In genomic region chr4:77591532-77591931, GRCh38 we compare ENCODE assay signal across 17 cellular contexts. TPM values are rescaled to one million over a fixed set of nuclear protein-coding genes. Genes with fewer than 3 reads are reported as not detected.
DNase-seq lines count a peak whose midpoint lies in the region; ATAC-seq and TF ChIP-seq lines count a peak whose summit lies in the region.
"Had no signal": no experiment of that assay in that cellular context is flagged by ENCODE, and none has a peak within 500 bp of the region (broad histone marks: within the 10 kb centered on the region; RNA-seq: fewer than 3 reads in every experiment).

No MANE protein-coding gene starts in this region.

- H3K27ac Mint-ChIP-seq in activated CD4-positive, alpha-beta T cell treated with anti-CD3 and anti-CD28 coated beads for 36 hours = peak overlapping the region; percentile 74
- H3K27ac Mint-ChIP-seq in activated CD4-positive, alpha-beta T cell treated with anti-CD3 and anti-CD28 coated beads, Interleukin-2, amount 10 ng/mL, durations not matched to agents 7 days and 5 days = no peak overlapping the region
- peak overlapping the region; percentile 74 for H3K27ac Mint-ChIP-seq in activated naive CD4-positive, alpha-beta T cell treated with anti-CD3 and anti-CD28 coated beads for 36 hours
- H3K27ac Mint-ChIP-seq in stimulated activated naive CD8-positive, alpha-beta T cell treated with anti-CD3 and anti-CD28 coated beads, Interleukin-15, Interleukin-2, amounts not matched to agents 100 ng/mL and 50 ng/mL, for 24 hours = peak overlapping the region; percentile 92
- H3K27ac Mint-ChIP-seq: CD4-positive, alpha-beta T cell had no signal

- DNase-seq in activated CD4-positive, alpha-beta T cell treated with anti-CD3 and anti-CD28 coated beads for 36 hours = no peak
- DNase-seq in activated CD4-positive, alpha-beta T cell treated with anti-CD3 and anti-CD28 coated beads, Interleukin-2, amount 10 ng/mL, durations not matched to agents 7 days and 5 days = no peak
- DNase-seq in activated naive CD4-positive, alpha-beta T cell treated with anti-CD3 and anti-CD28 coated beads for 36 hours = no peak
- no peak for DNase-seq in activated naive CD4-positive, alpha-beta T cell treated with anti-CD3 and anti-CD28 coated beads, Interleukin-2, amount 50 U/mL, for 16 hours
- DNase-seq in stimulated activated naive CD8-positive, alpha-beta T cell treated with anti-CD3 and anti-CD28 coated beads, Interleukin-15, Interleukin-2, amounts not matched to agents 100 U/mL and 50 U/mL, for 24 hours = no peak
- no peak for DNase-seq in Peyer's patch
- DNase-seq: AML-193; Caco-2; CD4-positive, alpha-beta T cell; GM23248 had no signal

- no peaks in the 10 kb centered on the region for H3K36me3 ChIP-seq in Peyer's patch
- H3K36me3 ChIP-seq: HAP-1 had no signal

- no peak overlapping the region for H3K4me3 Mint-ChIP-seq in activated CD4-positive, alpha-beta T cell treated with anti-CD3 and anti-CD28 coated beads for 36 hours
- no peak overlapping the region for H3K4me3 Mint-ChIP-seq in activated CD4-positive, alpha-beta T cell treated with anti-CD3 and anti-CD28 coated beads, Interleukin-2, amount 10 ng/mL, durations not matched to agents 7 days and 5 days
- H3K4me3 Mint-ChIP-seq in activated naive CD4-positive, alpha-beta T cell treated with anti-CD3 and anti-CD28 coated beads for 36 hours = no peak overlapping the region
- peak overlapping the region; percentile 1 for H3K4me3 Mint-ChIP-seq in stimulated activated naive CD8-positive, alpha-beta T cell treated with anti-CD3 and anti-CD28 coated beads, Interleukin-15, Interleukin-2, amounts not matched to agents 100 ng/mL and 50 ng/mL, for 24 hours
- H3K4me3 Mint-ChIP-seq: CD4-positive, alpha-beta T cell had no signal

- no peak for TF ChIP-seq POLR2A in Peyer's patch (IDR thresholded peaks at IDR 0.05)

- H3K36me3 Mint-ChIP-seq in activated CD4-positive, alpha-beta T cell treated with anti-CD3 and anti-CD28 coated beads for 36 hours (ENCODE audit: low read depth) = peaks cover 7% of the 10 kb centered on the region
- H3K36me3 Mint-ChIP-seq in activated CD4-positive, alpha-beta T cell treated with anti-CD3 and anti-CD28 coated beads, Interleukin-2, amount 10 ng/mL, durations not matched to agents 7 days and 5 days (ENCODE audit: low read depth) = no peaks in the 10 kb centered on the region
- H3K36me3 Mint-ChIP-seq in activated naive CD4-positive, alpha-beta T cell treated with anti-CD3 and anti-CD28 coated beads for 36 hours (ENCODE audit: low read depth) = no peaks in the 10 kb centered on the region
- no peaks in the 10 kb centered on the region for H3K36me3 Mint-ChIP-seq in stimulated activated naive CD8-positive, alpha-beta T cell treated with anti-CD3 and anti-CD28 coated beads, Interleukin-15, Interleukin-2, amounts not matched to agents 100 ng/mL and 50 ng/mL, for 24 hours (ENCODE audit: low read depth)

- H3K4me3 ChIP-seq in Peyer's patch = no peak overlapping the region
- H3K4me3 ChIP-seq: A549, GM23248, HAP-1 had no signal

- H3K4me1 ChIP-seq in Peyer's patch = no peaks in the 10 kb centered on the region
- H3K4me1 ChIP-seq: A549, Caco-2, HAP-1 had no signal

- no peaks in the 10 kb centered on the region for H3K9me3 Mint-ChIP-seq in activated CD4-positive, alpha-beta T cell treated with anti-CD3 and anti-CD28 coated beads for 36 hours (ENCODE audit: low read depth)
- H3K9me3 Mint-ChIP-seq in activated CD4-positive, alpha-beta T cell treated with anti-CD3 and anti-CD28 coated beads, Interleukin-2, amount 10 ng/mL, durations not matched to agents 7 days and 5 days = no peaks in the 10 kb centered on the region
- no peaks in the 10 kb centered on the region for H3K9me3 Mint-ChIP-seq in activated naive CD4-positive, alpha-beta T cell treated with anti-CD3 and anti-CD28 coated beads for 36 hours
- H3K9me3 Mint-ChIP-seq in stimulated activated naive CD8-positive, alpha-beta T cell treated with anti-CD3 and anti-CD28 coated beads, Interleukin-15, Interleukin-2, amounts not matched to agents 100 ng/mL and 50 ng/mL, for 24 hours = no peaks in the 10 kb centered on the region
- H3K9me3 Mint-ChIP-seq: CD4-positive, alpha-beta T cell had no signal

- TF ChIP-seq CTCF in Peyer's patch (IDR thresholded peaks at IDR 0.05) = no peak

- H3K27me3 ChIP-seq in Peyer's patch = no peaks in the 10 kb centered on the region

- no peak overlapping the region for H3K27ac ChIP-seq in Peyer's patch
- H3K27ac ChIP-seq: 22Rv1, A549, C4-2B, GM23248 had no signal

- H3K27me3 Mint-ChIP-seq in activated CD4-positive, alpha-beta T cell treated with anti-CD3 and anti-CD28 coated beads for 36 hours = peaks cover 9% of the 10 kb centered on the region
- H3K27me3 Mint-ChIP-seq in activated CD4-positive, alpha-beta T cell treated with anti-CD3 and anti-CD28 coated beads, Interleukin-2, amount 10 ng/mL, durations not matched to agents 7 days and 5 days = no peaks in the 10 kb centered on the region
- peaks cover 6% of the 10 kb centered on the region for H3K27me3 Mint-ChIP-seq in activated naive CD4-positive, alpha-beta T cell treated with anti-CD3 and anti-CD28 coated beads for 36 hours (ENCODE audit: low read depth)
- H3K27me3 Mint-ChIP-seq in stimulated activated naive CD8-positive, alpha-beta T cell treated with anti-CD3 and anti-CD28 coated beads, Interleukin-15, Interleukin-2, amounts not matched to agents 100 ng/mL and 50 ng/mL, for 24 hours = no peaks in the 10 kb centered on the region

- CTCF ChIA-PET in activated CD4-positive, alpha-beta T cell treated with anti-CD3 and anti-CD28 coated beads for 36 hours (lab: Charles Lee) = interaction anchor here (1.3 to 2.7 kb wide), 2 partner anchors 10 to 15 kb away, joined by 4 to 16 read pairs; no protein-coding TSS in a partner anchor
- CTCF ChIA-PET in activated CD4-positive, alpha-beta T cell treated with anti-CD3 and anti-CD28 coated beads, Interleukin-2, amount 10 ng/mL, durations not matched to agents 7 days and 5 days (lab: Charles Lee) = interaction anchor here (0.9 to 1.3 kb wide), 2 partner anchors 10 to 218 kb away, joined by 3 read pairs; no protein-coding TSS in a partner anchor
- CTCF ChIA-PET in activated naive CD4-positive, alpha-beta T cell treated with anti-CD3 and anti-CD28 coated beads for 36 hours (lab: Charles Lee) = interaction anchor here (1.4 to 3.4 kb wide), 2 partner anchors 10 to 11 kb away, joined by 4 to 18 read pairs; no protein-coding TSS in a partner anchor

- peaks cover 80% of the 10 kb centered on the region for H3K4me1 Mint-ChIP-seq in activated CD4-positive, alpha-beta T cell treated with anti-CD3 and anti-CD28 coated beads for 36 hours
- peaks cover 61% of the 10 kb centered on the region for H3K4me1 Mint-ChIP-seq in activated CD4-positive, alpha-beta T cell treated with anti-CD3 and anti-CD28 coated beads, Interleukin-2, amount 10 ng/mL, durations not matched to agents 7 days and 5 days
- H3K4me1 Mint-ChIP-seq in activated naive CD4-positive, alpha-beta T cell treated with anti-CD3 and anti-CD28 coated beads for 36 hours (ENCODE audit: low read depth) = peaks cover 71% of the 10 kb centered on the region
- peaks cover 95% of the 10 kb centered on the region for H3K4me1 Mint-ChIP-seq in stimulated activated naive CD8-positive, alpha-beta T cell treated with anti-CD3 and anti-CD28 coated beads, Interleukin-15, Interleukin-2, amounts not matched to agents 100 ng/mL and 50 ng/mL, for 24 hours (ENCODE audit: low read depth)

- no peaks in the 10 kb centered on the region for H3K9me3 ChIP-seq in Peyer's patch
- H3K9me3 ChIP-seq: A549, Caco-2, HAP-1 had no signal

- intact Hi-C loops in activated CD4-positive, alpha-beta T cell treated with anti-CD3 and anti-CD28 coated beads for 36 hours (cut with DNase I, micrococcal nuclease) = loop anchor here in 1 of 2 experiments (5.0 kb wide), 1 partner anchor 1186 kb away; the partner anchor contains the start of gene BMP2K
- intact Hi-C loops in activated naive CD4-positive, alpha-beta T cell treated with anti-CD3 and anti-CD28 coated beads for 36 hours (cut with micrococcal nuclease) = no loop called here

- ATAC-seq in activated CD4-positive, alpha-beta T cell treated with anti-CD3 and anti-CD28 coated beads for 36 hours = no peak
- ATAC-seq in stimulated activated naive CD8-positive, alpha-beta T cell treated with anti-CD3 and anti-CD28 coated beads, Interleukin-15, Interleukin-2, amounts not matched to agents 100 U/mL and 50 U/mL, for 24 hours = no peak
- ATAC-seq: A549 had no signal

- POLR2A ChIA-PET in activated CD4-positive, alpha-beta T cell treated with anti-CD3 and anti-CD28 coated beads for 36 hours (lab: Charles Lee) = no interaction called here
- POLR2A ChIA-PET in activated CD4-positive, alpha-beta T cell treated with anti-CD3 and anti-CD28 coated beads, Interleukin-2, amount 10 ng/mL, durations not matched to agents 7 days and 5 days (lab: Charles Lee) = interaction anchor here (0.5 kb wide), 1 partner anchor 52 kb away, joined by 3 read pairs; no protein-coding TSS in a partner anchor

RNA-seq across cellular contexts. Expression of gene CXCL13, which starts 14.1 kb away (rescaled TPM):
- total RNA-seq in activated CD4-positive, alpha-beta T cell treated with anti-CD3 and anti-CD28 coated beads for 36 hours = 1 to 10 TPM; 4.9 to 5.1 TPM
- total RNA-seq in activated CD4-positive, alpha-beta T cell treated with anti-CD3 and anti-CD28 coated beads, Interleukin-2, amount 10 ng/mL, durations not matched to agents 7 days and 5 days = not detected
- total RNA-seq in activated naive CD4-positive, alpha-beta T cell treated with anti-CD3 and anti-CD28 coated beads for 36 hours = under 1 TPM; 0.44 to 0.62 TPM
- total RNA-seq in Peyer's patch = 10 to 100 TPM in 1 of 4 donors, 1 to 10 TPM in 2, not detected in 1; 1.4 to 91.6 (median 6.7) TPM
- total RNA-seq: Caco-2; CD4-positive, alpha-beta T cell; GM23248; H4; HT-29 had no signal
